ENCODE assay signal across 23 cellular contexts in the genomic region with DNA sequence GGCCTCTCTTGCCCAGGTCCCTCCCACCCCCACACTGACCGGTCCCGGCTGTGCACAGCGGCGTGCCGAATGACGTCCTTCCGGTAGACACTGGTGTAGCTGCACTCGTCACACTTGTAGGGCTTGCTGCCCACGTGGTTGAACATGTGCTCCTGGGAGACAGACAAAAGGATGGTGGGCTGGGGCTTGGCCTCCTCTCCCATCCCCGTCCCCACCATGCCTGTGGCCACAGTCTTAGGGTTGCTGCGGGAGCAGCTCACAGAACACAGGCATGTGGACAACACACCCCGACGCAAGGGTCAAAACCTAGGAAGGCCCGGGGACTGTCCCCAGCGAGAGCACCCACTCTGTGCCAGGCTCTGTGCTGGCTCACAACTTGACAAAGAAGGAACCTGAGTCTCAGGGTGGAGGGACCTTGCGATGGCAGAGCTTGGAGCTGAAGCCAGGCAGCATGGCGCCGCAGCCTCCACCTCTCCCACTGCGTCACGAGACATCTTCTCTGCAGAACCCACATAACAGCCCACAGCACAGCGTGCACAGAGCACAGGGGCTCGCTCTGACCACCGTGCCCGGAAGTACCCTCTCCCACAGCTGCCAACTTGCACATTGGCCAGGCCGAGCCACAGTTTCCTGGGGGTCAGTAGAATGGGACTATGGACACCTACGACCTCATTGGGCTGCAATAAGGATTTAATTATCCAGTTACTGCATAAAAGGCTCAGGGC. TPM values are rescaled to one million over a fixed set of nuclear protein-coding genes. Genes with fewer than 3 reads are reported as not detected.
DNase-seq lines count a peak whose midpoint lies in the region; ATAC-seq, FAIRE-seq and TF ChIP-seq lines count a peak whose summit lies in the region.
"Had no signal": no experiment of that assay in that cellular context is flagged by ENCODE, and none has a peak within 500 bp of the region (broad histone marks: within the 10 kb centered on the region; RNA-seq: fewer than 3 reads in every experiment).

No MANE protein-coding gene starts in this region.

- no peak for DNase-seq in RWPE1 (ENCODE audit: low spot score)
- no peak for DNase-seq in H1 (ENCODE audit: low read depth in 1 of 2, low spot score in 2 of 2)
- DNase-seq in stimulated activated effector memory CD8-positive, alpha-beta T cell treated with anti-CD3 and anti-CD28 coated beads, Interleukin-12 subunit alpha, Interleukin-12 subunit beta, amount 100 ng/mL, for 72 hours (ENCODE audit: low spot score in 2 of 2): no peak
- DNase-seq in NOMO-1 treated with dmso at 0.1 percent for 144 hours (lab: John Stamatoyannopoulos, UW; ENCODE audit: unreplicated experiment): no peak
- no peak for DNase-seq in immature natural killer cell
- DNase-seq: activated effector memory CD4-positive, alpha-beta T cell treated with anti-CD3 and anti-CD28 coated beads, Interleukin-2, amount 50 U/mL, for 16 hours; activated naive CD8-positive, alpha-beta T cell treated with anti-CD3 and anti-CD28 coated beads, Interleukin-2, amount 50 U/mL, for 24 hours; cortex of kidney; DMS79; GOT3; SIG-M5; stimulated activated CD4-positive, alpha-beta T cell treated with anti-CD3 and anti-CD28 coated beads, Interleukin-4, amount 100 ng/mL, for 1 hour; stimulated activated naive CD8-positive, alpha-beta T cell treated with anti-CD3 and anti-CD28 coated beads, Interleukin-15, amount 100 ng/mL, for 72 hours; upper lobe of left lung had no signal

- H2BK20ac ChIP-seq in H1 (ENCODE audit: low read length): no peak overlapping the region

- no peak overlapping the region for H2AFZ ChIP-seq in H1 (ENCODE audit: low read length)

- H3K9me3 Mint-ChIP-seq in stimulated activated effector memory CD8-positive, alpha-beta T cell treated with anti-CD3 and anti-CD28 coated beads, Interleukin-12 subunit alpha, Interleukin-12 subunit beta, amount 100 ng/mL, for 72 hours: no peaks in the 10 kb centered on the region
- no peaks in the 10 kb centered on the region for H3K9me3 Mint-ChIP-seq in immature natural killer cell
- H3K9me3 Mint-ChIP-seq: activated CD4-positive, alpha-beta T cell treated with anti-CD3 and anti-CD28 coated beads, Interleukin-2, amount 10 ng/mL, durations not matched to agents 24 days and 14 days; activated naive CD8-positive, alpha-beta T cell treated with anti-CD3 and anti-CD28 coated beads, Interleukin-2, amount 50 U/mL, for 24 hours; neural crest cell; stimulated activated naive CD8-positive, alpha-beta T cell treated with anti-CD3 and anti-CD28 coated beads, Interleukin-15, amount 100 ng/mL, for 72 hours; T-cell had no signal

- no peaks in the 10 kb centered on the region for H3K9me3 ChIP-seq in H1 (ENCODE audit: insufficient read depth in 2 of 2, low read depth in 1 of 2, low read length in 1 of 2)
- H3K9me3 ChIP-seq: left lung, psoas muscle, upper lobe of left lung had no signal

- peaks cover 12 to 47% (median 38%) of the 10 kb centered on the region in 4 experiments for H3K36me3 ChIP-seq in H1 (ENCODE audit: control insufficient read depth in 2 of 4, insufficient read depth in 4 of 4, low read length in 3 of 4)

- H3K4me1 ChIP-seq in H1 (replicated peaks in 1 of 4; ENCODE audit: control insufficient read depth in 3 of 4, insufficient read depth in 4 of 4, low read length in 3 of 4): no peaks in the 10 kb centered on the region
- H3K4me1 ChIP-seq: left lung, psoas muscle, upper lobe of left lung had no signal

- peak overlapping the region; percentile 17 for H3K27ac Mint-ChIP-seq in stimulated activated effector memory CD8-positive, alpha-beta T cell treated with anti-CD3 and anti-CD28 coated beads, Interleukin-12 subunit alpha, Interleukin-12 subunit beta, amount 100 ng/mL, for 72 hours
- H3K27ac Mint-ChIP-seq in immature natural killer cell: peak overlapping the region in 1 of 6 donors; percentile 40
- H3K27ac Mint-ChIP-seq: activated CD4-positive, alpha-beta T cell treated with anti-CD3 and anti-CD28 coated beads, Interleukin-2, amount 10 ng/mL, durations not matched to agents 24 days and 14 days; activated naive CD8-positive, alpha-beta T cell treated with anti-CD3 and anti-CD28 coated beads, Interleukin-2, amount 50 U/mL, for 24 hours; stimulated activated naive CD8-positive, alpha-beta T cell treated with anti-CD3 and anti-CD28 coated beads, Interleukin-15, amount 100 ng/mL, for 72 hours had no signal

- H3K18ac ChIP-seq in H1 (ENCODE audit: extremely low read depth, low read length): no peak overlapping the region

- H3K79me2 ChIP-seq in H1 (ENCODE audit: control insufficient read depth in 1 of 2, insufficient read depth in 2 of 2, low read length in 2 of 2): no peaks in the 10 kb centered on the region

- no peak overlapping the region for H2BK12ac ChIP-seq in H1 (ENCODE audit: low read depth, low read length)

- TF ChIP-seq RAD21 in H1 (IDR thresholded peaks at IDR 0.05 in 1 of 2, conservative IDR thresholded peaks at IDR 0.05 in 1 of 2; ENCODE audit: low read depth in 2 of 2, low read length in 2 of 2): no peak

- TF ChIP-seq POLR2A in H1 (IDR thresholded peaks at IDR 0.05; ENCODE audit: control extremely low read depth in 1 of 2, low read depth in 2 of 2, low read length in 2 of 2): no peak

- TF ChIP-seq CTCF in RWPE1 (conservative IDR thresholded peaks at IDR 0.05; ENCODE audit: low read depth) (no peak), H1 (IDR thresholded peaks at IDR 0.05; ENCODE audit: control extremely low read depth in 1 of 3, insufficient read depth in 1 of 3, low read depth in 1 of 3, low read length in 3 of 3) (no peak)

- H3K79me1 ChIP-seq in H1 (ENCODE audit: low read depth, low read length): no peaks in the 10 kb centered on the region

- no peak overlapping the region for H3K56ac ChIP-seq in H1 (replicated peaks; ENCODE audit: insufficient read length, low read depth, low read length)

- no peak overlapping the region for H2BK120ac ChIP-seq in H1 (replicated peaks; ENCODE audit: low read depth, low read length)

- no peak overlapping the region for H3K4me3 ChIP-seq in H1 (ENCODE audit: extremely low read depth in 1 of 4, insufficient read depth in 2 of 4, low read depth in 3 of 4, low read length in 4 of 4)
- H3K4me3 ChIP-seq: left lung, psoas muscle, smooth muscle cell, upper lobe of left lung had no signal

- CTCF ChIA-PET in RWPE1 (lab: Yijun Ruan, JAX): interaction anchor here (0.6 to 2.5 kb wide), 10 partner anchors 8 to 167 kb away, joined by 3 to 21 read pairs (median 4); partner anchors contain the start of gene PCIF1
- CTCF ChIA-PET in H1 (lab: Charles Lee; ENCODE audit: partially characterized antibody): interaction anchor here (0.9 to 9.7 kb wide), 19 partner anchors 9 to 423 kb away, joined by 3 to 82 read pairs (median 5); partner anchors contain the start of genes CTSA, NEURL2, WFDC6 and ZNF335

- ATAC-seq in stimulated activated effector memory CD8-positive, alpha-beta T cell treated with anti-CD3 and anti-CD28 coated beads, Interleukin-12 subunit alpha, Interleukin-12 subunit beta, amount 100 ng/mL, for 72 hours: no peak
- ATAC-seq: activated naive CD8-positive, alpha-beta T cell treated with anti-CD3 and anti-CD28 coated beads, Interleukin-2, amount 50 U/mL, for 24 hours; stimulated activated naive CD8-positive, alpha-beta T cell treated with anti-CD3 and anti-CD28 coated beads, Interleukin-15, amount 100 ng/mL, for 72 hours had no signal

- peaks cover 19% of the 10 kb centered on the region for H3K4me1 Mint-ChIP-seq in stimulated activated effector memory CD8-positive, alpha-beta T cell treated with anti-CD3 and anti-CD28 coated beads, Interleukin-12 subunit alpha, Interleukin-12 subunit beta, amount 100 ng/mL, for 72 hours
- H3K4me1 Mint-ChIP-seq in immature natural killer cell: peaks cover 7 to 10% of the 10 kb centered on the region in 2 donors
- H3K4me1 Mint-ChIP-seq: neural crest cell had no signal

- no peak overlapping the region for H3K23ac ChIP-seq in H1 (ENCODE audit: insufficient read length)

- H4K20me1 ChIP-seq in H1 (replicated peaks in 1 of 2; ENCODE audit: control insufficient read depth in 1 of 2, insufficient read depth in 2 of 2, low read length in 2 of 2): peaks cover 0 to 4% of the 10 kb centered on the region in 2 experiments

- no peak overlapping the region for H3K4ac ChIP-seq in H1 (replicated peaks; ENCODE audit: insufficient read length, low read depth, low read length)

- no peak overlapping the region for H2BK5ac ChIP-seq in H1 (ENCODE audit: low read depth, low read length)

- H3K36me3 Mint-ChIP-seq in stimulated activated effector memory CD8-positive, alpha-beta T cell treated with anti-CD3 and anti-CD28 coated beads, Interleukin-12 subunit alpha, Interleukin-12 subunit beta, amount 100 ng/mL, for 72 hours: peaks cover 100% of the 10 kb centered on the region
- H3K36me3 Mint-ChIP-seq in immature natural killer cell: peaks cover 16 to 46% (median 22%) of the 10 kb centered on the region in 3 donors

- peak overlapping the region; percentile 59; the same call in 1 of the 2 replicates for H4K8ac ChIP-seq in H1 (ENCODE audit: extremely low read depth, insufficient read depth, low read length)

- TF ChIP-seq EP300 in H1 (IDR thresholded peaks at IDR 0.05; ENCODE audit: borderline replicate concordance in 1 of 2, low read depth in 2 of 2, low read length in 2 of 2): no peak

- H3K27me3 Mint-ChIP-seq in immature natural killer cell (ENCODE audit: low read depth in 3 of 3): peaks cover 0 to 10% (median 3%) of the 10 kb centered on the region in 3 donors
- H3K27me3 Mint-ChIP-seq: activated CD4-positive, alpha-beta T cell treated with anti-CD3 and anti-CD28 coated beads, Interleukin-2, amount 10 ng/mL, durations not matched to agents 24 days and 14 days; activated naive CD8-positive, alpha-beta T cell treated with anti-CD3 and anti-CD28 coated beads, Interleukin-2, amount 50 U/mL, for 24 hours; stimulated activated naive CD8-positive, alpha-beta T cell treated with anti-CD3 and anti-CD28 coated beads, Interleukin-15, amount 100 ng/mL, for 72 hours; T-cell had no signal

- WGBS in H1 (ENCODE audit: extremely low coverage in 1 of 2, insufficient coverage in 1 of 2, insufficient read length in 1 of 2, insufficient replicate concordance in 2 of 2, low coverage in 1 of 2, low lambda C conversion rate in 2 of 2, missing lambda C conversion rate in 1 of 2), 2 experiments: 91% methylated on average over 26 of the region's 26 CpGs; no CpG with 5 or more reads in 1 of the 2 experiments

- H3K14ac ChIP-seq in H1 (ENCODE audit: insufficient read length): no peak overlapping the region

- no peaks in the 10 kb centered on the region for H3K27me3 ChIP-seq in H1 (replicated peaks in 1 of 4; ENCODE audit: control insufficient read depth in 3 of 4, extremely low read depth in 1 of 4, insufficient read depth in 3 of 4, low read length in 3 of 4)
- H3K27me3 ChIP-seq: brain microvascular endothelial cell, left lung, upper lobe of left lung had no signal

- no peak overlapping the region for H3K4me3 Mint-ChIP-seq in stimulated activated effector memory CD8-positive, alpha-beta T cell treated with anti-CD3 and anti-CD28 coated beads, Interleukin-12 subunit alpha, Interleukin-12 subunit beta, amount 100 ng/mL, for 72 hours
- H3K4me3 Mint-ChIP-seq in immature natural killer cell: peak overlapping the region in 1 of 5 donors; percentile 27
- H3K4me3 Mint-ChIP-seq: activated CD4-positive, alpha-beta T cell treated with anti-CD3 and anti-CD28 coated beads, Interleukin-2, amount 10 ng/mL, durations not matched to agents 24 days and 14 days; activated naive CD8-positive, alpha-beta T cell treated with anti-CD3 and anti-CD28 coated beads, Interleukin-2, amount 50 U/mL, for 24 hours; stimulated activated naive CD8-positive, alpha-beta T cell treated with anti-CD3 and anti-CD28 coated beads, Interleukin-15, amount 100 ng/mL, for 72 hours; T-cell had no signal

- H3K23me2 ChIP-seq in H1 (ENCODE audit: low read depth, low read length): no peaks in the 10 kb centered on the region

- no peak overlapping the region for H4K91ac ChIP-seq in H1 (replicated peaks; ENCODE audit: insufficient read length, low read length)

- H4K5ac ChIP-seq in H1 (ENCODE audit: insufficient read length, low read depth, low read length): no peak overlapping the region

- no peak overlapping the region for H3K9ac ChIP-seq in H1 (replicated peaks in 1 of 4; ENCODE audit: extremely low read depth in 1 of 4, low read depth in 3 of 4, low read length in 3 of 4)

- H2AK5ac ChIP-seq in H1 (ENCODE audit: low read depth, low read length): no peak overlapping the region

- H3K4me2 ChIP-seq in H1 (ENCODE audit: insufficient read depth in 1 of 2, low read depth in 2 of 2, low read length in 2 of 2): no peak overlapping the region
- H3K4me2 ChIP-seq: smooth muscle cell had no signal

- no peak overlapping the region for H2BK15ac ChIP-seq in H1 (ENCODE audit: low read length)

- H3K27ac ChIP-seq in RWPE1 (0 out of 2 replicates have a peak overlapping the region, but pooled peaks have one; percentile 2), H1 (ENCODE audit: low read depth, low read length) (no peak overlapping the region)
- H3K27ac ChIP-seq: brain microvascular endothelial cell, left lung, psoas muscle, upper lobe of left lung had no signal

- POLR2A ChIA-PET in RWPE1 (lab: Yijun Ruan, JAX; ENCODE audit: low non-redundant PET) (interaction anchor here (0.9 to 1.3 kb wide), 2 partner anchors 16 to 29 kb away, joined by 3 to 5 read pairs; no protein-coding TSS in a partner anchor), H1 (lab: Charles Lee; ENCODE audit: partially characterized antibody) (interaction anchor here (0.9 to 16.7 kb wide), 7 partner anchors 8 to 138 kb away, joined by 3 to 238 read pairs (median 5); partner anchors contain the start of genes PCIF1 and ZNF335)

- no peak for FAIRE-seq in H1 (lab: Jason Lieb, UNC)
- FAIRE-seq: GM12891 had no signal

RNA-seq across cellular contexts. Expression of gene ZNF335, which starts 9.8 kb away (rescaled TPM):
- 14.6 and 15.9 TPM in 2 replicates for total RNA-seq in H1 (2021; fragmentation: NEBNext Ultra II Directional; extraction: Animal tissue kit (Norgen Biotek cat#: 25700))
- polyA plus RNA-seq in H1 (2011; rRNA removed) (12.4 and 17.1 TPM in 2 replicates), immature natural killer cell (10 to 100 TPM in 1 of 3 donors, 1 to 10 TPM in 2; 7.1 to 17.9 (median 9.6) TPM)
- 9.0 TPM for polyA plus RNA-seq in H1 (2011; cell fraction: cytosol; rRNA removed)
- polyA plus RNA-seq in H1 (2011; cell fraction: nucleus; rRNA removed): 36.3 TPM
- 7.6 to 12.8 TPM (median 11.8 TPM) in 4 replicates for polyA plus RNA-seq in H1 (2012, experiment 1 of 2)
- polyA plus RNA-seq in H1 (2012, experiment 2 of 2): 8.5 TPM
- polyA plus RNA-seq in H1 (2013, experiment 1 of 2): 10.1 TPM
- polyA plus RNA-seq in H1 (2013, experiment 2 of 2): 8.8 TPM
- 11.4 and 15.8 TPM in 2 replicates for polyA minus RNA-seq in H1 (2011; rRNA and poly(A)+ RNA removed)
- polyA minus RNA-seq in H1 (2011; cell fraction: cytosol; rRNA and poly(A)+ RNA removed): 11.1 TPM
- polyA minus RNA-seq in H1 (2011; cell fraction: nucleus; rRNA and poly(A)+ RNA removed): 31.5 TPM

RNA-seq across cellular contexts. Expression of gene PCIF1, which starts 27.7 kb away (rescaled TPM):
- total RNA-seq in H1 (2021; fragmentation: NEBNext Ultra II Directional; extraction: Animal tissue kit (Norgen Biotek cat#: 25700)): 27.2 and 30.3 TPM in 2 replicates
- polyA plus RNA-seq in H1 (2011; rRNA removed) (30.6 and 54.7 TPM in 2 replicates), immature natural killer cell (10 to 100 TPM; 78.4 to 93.4 (median 83.0) TPM)
- polyA plus RNA-seq in H1 (2011; cell fraction: cytosol; rRNA removed): 23.8 TPM
- 58.2 TPM for polyA plus RNA-seq in H1 (2011; cell fraction: nucleus; rRNA removed)
- polyA plus RNA-seq in H1 (2012, experiment 1 of 2): 19.8 to 36.6 TPM (median 32.6 TPM) in 4 replicates
- 37.9 TPM for polyA plus RNA-seq in H1 (2012, experiment 2 of 2)
- 23.6 TPM for polyA plus RNA-seq in H1 (2013, experiment 1 of 2)
- 20.7 TPM for polyA plus RNA-seq in H1 (2013, experiment 2 of 2)
- polyA minus RNA-seq in H1 (2011; rRNA and poly(A)+ RNA removed): 20.9 and 29.6 TPM in 2 replicates
- polyA minus RNA-seq in H1 (2011; cell fraction: cytosol; rRNA and poly(A)+ RNA removed): 20.2 TPM
- 42.0 TPM for polyA minus RNA-seq in H1 (2011; cell fraction: nucleus; rRNA and poly(A)+ RNA removed)

RNA-seq across cellular contexts. Expression of gene MMP9, which starts 46.5 kb away (rescaled TPM):
- 1.7 and 2.2 TPM in 2 replicates for total RNA-seq in H1 (2021; fragmentation: NEBNext Ultra II Directional; extraction: Animal tissue kit (Norgen Biotek cat#: 25700))
- polyA plus RNA-seq in H1 (2011; rRNA removed) (1.5 and 1.6 TPM in 2 replicates), immature natural killer cell (under 1 TPM in 1 of 3 donors, not detected in 2; 0.09 TPM)
- 0.90 TPM for polyA plus RNA-seq in H1 (2011; cell fraction: cytosol; rRNA removed)
- polyA plus RNA-seq in H1 (2011; cell fraction: nucleus; rRNA removed): 2.0 TPM
- polyA plus RNA-seq in H1 (2012, experiment 1 of 2): 1.2 to 2.2 TPM (median 2.1 TPM) in 4 replicates
- 1.7 TPM for polyA plus RNA-seq in H1 (2012, experiment 2 of 2)
- 8.6 TPM for polyA plus RNA-seq in H1 (2013, experiment 1 of 2)
- 8.2 TPM for polyA plus RNA-seq in H1 (2013, experiment 2 of 2)
- polyA minus RNA-seq in H1 (2011; rRNA and poly(A)+ RNA removed): 0.37 and 0.38 TPM in 2 replicates
- polyA minus RNA-seq in H1 (2011; cell fraction: cytosol; rRNA and poly(A)+ RNA removed): 0.44 TPM
- 0.80 TPM for polyA minus RNA-seq in H1 (2011; cell fraction: nucleus; rRNA and poly(A)+ RNA removed)
- total RNA-seq: neural crest cell, OCI-LY7 had no signal

RNA-seq across cellular contexts. Expression of gene PLTP, which starts 50.2 kb away (rescaled TPM):
- total RNA-seq in H1 (2021; fragmentation: NEBNext Ultra II Directional; extraction: Animal tissue kit (Norgen Biotek cat#: 25700)): 120 TPM in 2 replicates
- polyA plus RNA-seq in H1 (2011; rRNA removed) (194 and 268 TPM in 2 replicates), immature natural killer cell (10 to 100 TPM in 1 of 3 donors, 1 to 10 TPM in 1, under 1 TPM in 1; 0.77 to 17.5 (median 7.3) TPM)
- polyA plus RNA-seq in H1 (2011; cell fraction: cytosol; rRNA removed): 129 TPM
- 198 TPM for polyA plus RNA-seq in H1 (2011; cell fraction: nucleus; rRNA removed)
- 117 to 175 TPM (median 169 TPM) in 4 replicates for polyA plus RNA-seq in H1 (2012, experiment 1 of 2)
- 196 TPM for polyA plus RNA-seq in H1 (2012, experiment 2 of 2)
- polyA plus RNA-seq in H1 (2013, experiment 1 of 2): 240 TPM
- 233 TPM for polyA plus RNA-seq in H1 (2013, experiment 2 of 2)
- polyA minus RNA-seq in H1 (2011; rRNA and poly(A)+ RNA removed): 77.0 and 101 TPM in 2 replicates
- polyA minus RNA-seq in H1 (2011; cell fraction: cytosol; rRNA and poly(A)+ RNA removed): 101 TPM
- 53.7 TPM for polyA minus RNA-seq in H1 (2011; cell fraction: nucleus; rRNA and poly(A)+ RNA removed)
